In genomic region chr7:21427861-21428641, GRCh38 we compare ENCODE assay signal across 8 cellular contexts. TPM values are rescaled to one million over a fixed set of nuclear protein-coding genes. Genes with fewer than 3 reads are reported as not detected.
DNase-seq lines count a peak whose midpoint lies in the region; ATAC-seq lines count a peak whose summit lies in the region.

Gene SP4, plus strand, starts transcription at chr7:21428083. Its CDS starts 169 bp downstream, at chr7:21428252.

- CTCF ChIA-PET in activated CD8-positive, alpha-beta memory T cell treated with anti-CD3 and anti-CD28 coated beads for 36 hours (lab: Charles Lee): interaction anchor here (0.6 to 1.8 kb wide), 3 partner anchors 89 to 167 kb away, joined by 3 to 4 read pairs (median 3); no protein-coding TSS in a partner anchor

- ATAC-seq in GM21367 (IDR thresholded peaks at IDR 0.05; ENCODE audit: unreplicated experiment): peak; percentile 65

- POLR2A ChIA-PET in activated CD8-positive, alpha-beta memory T cell treated with anti-CD3 and anti-CD28 coated beads for 36 hours (lab: Charles Lee): interaction anchor here (0.6 to 1.9 kb wide), 6 partner anchors 10 to 517 kb away, joined by 3 to 13 read pairs (median 4); partner anchors contain the start of gene CDCA7L

- DNase-seq in COLO829 (ENCODE audit: low spot score): peak; percentile 96
- peak; percentile 89 for DNase-seq in HT1080 (ENCODE audit: low read depth)
- DNase-seq in NOMO-1 (lab: John Stamatoyannopoulos, UW; ENCODE audit: unreplicated experiment in 2 of 2): peak; percentile 92 to 98
- peak; percentile 92 for DNase-seq in effector CD8-positive, alpha-beta T cell (lab: John Stamatoyannopoulos, UW)
- DNase-seq in medulla oblongata (ENCODE audit: extremely low spot score): peak; percentile 95
- DNase-seq in stimulated activated CD4-positive, alpha-beta T cell treated with anti-CD3 and anti-CD28 coated beads, TNF-alpha, amount 100 ng/mL, for 48 hours (ENCODE audit: low read depth in 3 of 3): peak; percentile 84 to 94 (median 91)

RNA-seq across cellular contexts. Expression of gene SP4, which starts in this region (rescaled TPM):
- 5.1 and 5.7 TPM in 2 replicates for total RNA-seq in HT1080 (2014; rRNA removed; shearing (Covaris generic))
- polyA plus RNA-seq in HT1080 (2015; cell fraction: cytosol; rRNA removed): 3.7 and 4.8 TPM in 2 replicates
- 6.2 and 6.6 TPM in 2 replicates for polyA plus RNA-seq in HT1080 (2015; cell fraction: nucleus; rRNA removed)
- total RNA-seq in activated CD8-positive, alpha-beta memory T cell treated with anti-CD3 and anti-CD28 coated beads for 36 hours: 10 to 100 TPM; 20.8 to 21.0 TPM

Comparison
In these comparisons a context has a peak if more than half of its experiments do, and no peak if none do; other contexts are left out.
1. Peak in every context shown above with its lines: DNase-seq and ATAC-seq.